Comparison of ENCODE assay signal across 20 cellular contexts in genomic region chr1:37083551-37084119, GRCh38. TPM values are rescaled to one million over a fixed set of nuclear protein-coding genes. Genes with fewer than 3 reads are reported as not detected.
"Had no signal": no experiment of that assay in that cellular context is flagged by ENCODE, and none has a peak within 500 bp of the region (broad histone marks: within the 10 kb centered on the region; RNA-seq: fewer than 3 reads in every experiment).

No MANE protein-coding gene starts in this region.

- H3K4me3 Mint-ChIP-seq: activated CD4-positive, alpha-beta T cell treated with anti-CD3 and anti-CD28 coated beads, Interleukin-2, amount 10 ng/mL, durations not matched to agents 24 days and 14 days; activated CD8-positive, alpha-beta T cell treated with anti-CD3 and anti-CD28 coated beads for 36 hours; activated naive CD8-positive, alpha-beta T cell treated with anti-CD3 and anti-CD28 coated beads, Interleukin-2, amount 10 ng/mL, durations not matched to agents 7 days and 5 days; activated T-cell treated with anti-CD3 and anti-CD28 coated beads, Interleukin-2, amount 50 U/mL, for 24 hours; memory B cell; naive B cell; stimulated activated memory B cell treated with anti-CD40 and anti-IgM and Interleukin-4, amounts not matched to agents 10 μg/mL and 1 μg/mL and 100 μg/mL, for 72 hours had no signal

- H3K36me3 ChIP-seq: left lung, ovary, right lobe of liver, tibial artery had no signal

- H3K4me1 Mint-ChIP-seq: activated CD4-positive, alpha-beta T cell treated with anti-CD3 and anti-CD28 coated beads, Interleukin-2, amount 10 ng/mL, durations not matched to agents 24 days and 14 days; activated naive CD8-positive, alpha-beta T cell treated with anti-CD3 and anti-CD28 coated beads, Interleukin-2, amount 10 ng/mL, durations not matched to agents 7 days and 5 days; memory B cell; naive B cell; stimulated activated memory B cell treated with anti-CD40 and anti-IgM and Interleukin-4, amounts not matched to agents 10 μg/mL and 1 μg/mL and 100 μg/mL, for 72 hours had no signal

- H3K4me1 ChIP-seq: foreskin keratinocyte, left lung, right lobe of liver, tibial artery had no signal

- H3K27ac ChIP-seq: foreskin keratinocyte, left lung, ovary, right lobe of liver, tibial artery had no signal

- H3K27me3 Mint-ChIP-seq: activated CD4-positive, alpha-beta T cell treated with anti-CD3 and anti-CD28 coated beads, Interleukin-2, amount 10 ng/mL, durations not matched to agents 24 days and 14 days; activated CD8-positive, alpha-beta T cell treated with anti-CD3 and anti-CD28 coated beads for 36 hours; activated naive CD8-positive, alpha-beta T cell treated with anti-CD3 and anti-CD28 coated beads, Interleukin-2, amount 10 ng/mL, durations not matched to agents 7 days and 5 days had no signal

- H3K4me3 ChIP-seq: left lung, mucosa of descending colon, ovary, right lobe of liver, smooth muscle cell, tibial artery had no signal

- H3K27me3 ChIP-seq: foreskin keratinocyte, ovary, right lobe of liver had no signal

- H3K36me3 Mint-ChIP-seq: activated naive CD8-positive, alpha-beta T cell treated with anti-CD3 and anti-CD28 coated beads, Interleukin-2, amount 10 ng/mL, durations not matched to agents 7 days and 5 days; memory B cell; naive B cell; stimulated activated memory B cell treated with anti-CD40 and anti-IgM and Interleukin-4, amounts not matched to agents 10 μg/mL and 1 μg/mL and 100 μg/mL, for 72 hours had no signal

- H3K9me3 Mint-ChIP-seq: activated CD4-positive, alpha-beta T cell treated with anti-CD3 and anti-CD28 coated beads, Interleukin-2, amount 10 ng/mL, durations not matched to agents 24 days and 14 days; activated CD8-positive, alpha-beta T cell treated with anti-CD3 and anti-CD28 coated beads for 36 hours; activated naive CD8-positive, alpha-beta T cell treated with anti-CD3 and anti-CD28 coated beads, Interleukin-2, amount 10 ng/mL, durations not matched to agents 7 days and 5 days; activated T-cell treated with anti-CD3 and anti-CD28 coated beads, Interleukin-2, amount 50 U/mL, for 24 hours; activated T-helper 2 cell treated with anti-CD3 and anti-CD28 coated beads, Interferon-gamma antibody, Interleukin-2, Interleukin-4, amounts not matched to agents 10 μg/mL and 5 μg/mL and 100 μg/mL, durations not matched to agents 14 hours and 24 hours and 36 hours; memory B cell; stimulated activated memory B cell treated with anti-CD40 and anti-IgM and Interleukin-4, amounts not matched to agents 10 μg/mL and 1 μg/mL and 100 μg/mL, for 72 hours had no signal

- H3K27ac Mint-ChIP-seq: activated CD4-positive, alpha-beta T cell treated with anti-CD3 and anti-CD28 coated beads, Interleukin-2, amount 10 ng/mL, durations not matched to agents 24 days and 14 days; activated CD8-positive, alpha-beta T cell treated with anti-CD3 and anti-CD28 coated beads for 36 hours; activated naive CD8-positive, alpha-beta T cell treated with anti-CD3 and anti-CD28 coated beads, Interleukin-2, amount 10 ng/mL, durations not matched to agents 7 days and 5 days; activated T-cell treated with anti-CD3 and anti-CD28 coated beads, Interleukin-2, amount 50 U/mL, for 24 hours; activated T-helper 2 cell treated with anti-CD3 and anti-CD28 coated beads, Interferon-gamma antibody, Interleukin-2, Interleukin-4, amounts not matched to agents 10 μg/mL and 5 μg/mL and 100 μg/mL, durations not matched to agents 14 hours and 24 hours and 36 hours; memory B cell; naive B cell; stimulated activated memory B cell treated with anti-CD40 and anti-IgM and Interleukin-4, amounts not matched to agents 10 μg/mL and 1 μg/mL and 100 μg/mL, for 72 hours had no signal

- ATAC-seq: activated CD8-positive, alpha-beta T cell treated with anti-CD3 and anti-CD28 coated beads for 36 hours; foreskin keratinocyte; left lung; mucosa of descending colon; right lobe of liver; stimulated activated memory B cell treated with anti-CD40 and anti-IgM and Interleukin-4, amounts not matched to agents 10 μg/mL and 1 μg/mL and 100 μg/mL, for 72 hours had no signal

- DNase-seq: activated CD4-positive, alpha-beta T cell treated with anti-CD3 and anti-CD28 coated beads, Interleukin-2, amount 10 ng/mL, durations not matched to agents 24 days and 14 days; activated CD8-positive, alpha-beta T cell treated with anti-CD3 and anti-CD28 coated beads for 36 hours; activated naive CD4-positive, alpha-beta T cell treated with Interleukin-2 at 50 U/mL for 16 hours; activated naive CD8-positive, alpha-beta T cell treated with anti-CD3 and anti-CD28 coated beads, Interleukin-2, amount 10 ng/mL, durations not matched to agents 7 days and 5 days; activated T-cell treated with anti-CD3 and anti-CD28 coated beads, Interleukin-2, amount 50 U/mL, for 24 hours; foreskin keratinocyte; left lung; mucosa of descending colon; naive B cell; ovary; right lobe of liver; stimulated activated CD4-positive, alpha-beta T cell treated with anti-CD3 and anti-CD28 coated beads, Interleukin-4, amount 100 ng/mL, for 4 hours; T-helper 1 cell; T1000; tibial artery had no signal

RNA-seq across cellular contexts. Expression of gene GRIK3, which starts 49.3 kb away (rescaled TPM):
- polyA plus RNA-seq: fibroblast of lung, foreskin keratinocyte, smooth muscle cell had no signal
